Comparison of ENCODE assay signal across 1 cellular context in the genomic region with DNA sequence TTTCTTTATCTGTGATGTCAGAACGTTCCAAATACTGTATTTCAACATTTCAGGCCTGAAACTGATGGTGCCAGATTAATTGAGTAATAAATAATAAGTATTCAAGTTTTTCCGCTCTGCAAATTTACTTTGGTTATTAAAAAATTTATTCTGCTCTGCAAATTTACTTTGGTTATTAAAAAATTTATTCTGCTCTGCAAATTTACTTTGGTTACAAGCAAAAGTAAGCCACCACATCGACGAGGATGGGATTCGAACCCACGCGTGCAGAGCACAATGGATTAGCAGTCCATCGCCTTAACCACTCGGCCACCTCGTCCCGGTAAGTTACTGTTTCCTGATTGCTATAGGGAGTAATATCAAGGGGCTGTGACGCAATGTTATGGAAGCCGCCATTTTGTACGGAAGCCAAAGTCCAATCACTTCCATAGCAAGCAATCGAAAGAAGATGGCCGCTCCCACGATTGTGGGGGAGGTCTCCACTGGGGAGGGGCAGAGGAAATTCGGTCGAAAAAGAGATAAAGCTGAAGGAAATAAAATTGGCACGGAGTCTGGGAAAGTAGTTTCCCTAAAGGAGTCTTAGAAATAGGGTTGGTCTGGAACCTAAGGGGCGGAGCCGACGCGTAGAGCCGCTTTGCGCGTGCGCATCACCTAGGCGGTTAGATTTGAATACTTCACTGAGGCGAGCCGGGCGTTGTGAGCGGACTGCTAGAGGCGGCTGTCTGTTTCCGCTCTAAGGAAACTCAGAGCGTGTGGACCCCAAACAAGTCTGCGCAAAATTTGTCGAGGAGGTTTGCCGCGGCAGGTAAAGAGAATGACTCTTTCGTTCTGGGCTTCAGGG.
TF ChIP-seq lines count a peak whose summit lies in the region.

A gene with protein sequence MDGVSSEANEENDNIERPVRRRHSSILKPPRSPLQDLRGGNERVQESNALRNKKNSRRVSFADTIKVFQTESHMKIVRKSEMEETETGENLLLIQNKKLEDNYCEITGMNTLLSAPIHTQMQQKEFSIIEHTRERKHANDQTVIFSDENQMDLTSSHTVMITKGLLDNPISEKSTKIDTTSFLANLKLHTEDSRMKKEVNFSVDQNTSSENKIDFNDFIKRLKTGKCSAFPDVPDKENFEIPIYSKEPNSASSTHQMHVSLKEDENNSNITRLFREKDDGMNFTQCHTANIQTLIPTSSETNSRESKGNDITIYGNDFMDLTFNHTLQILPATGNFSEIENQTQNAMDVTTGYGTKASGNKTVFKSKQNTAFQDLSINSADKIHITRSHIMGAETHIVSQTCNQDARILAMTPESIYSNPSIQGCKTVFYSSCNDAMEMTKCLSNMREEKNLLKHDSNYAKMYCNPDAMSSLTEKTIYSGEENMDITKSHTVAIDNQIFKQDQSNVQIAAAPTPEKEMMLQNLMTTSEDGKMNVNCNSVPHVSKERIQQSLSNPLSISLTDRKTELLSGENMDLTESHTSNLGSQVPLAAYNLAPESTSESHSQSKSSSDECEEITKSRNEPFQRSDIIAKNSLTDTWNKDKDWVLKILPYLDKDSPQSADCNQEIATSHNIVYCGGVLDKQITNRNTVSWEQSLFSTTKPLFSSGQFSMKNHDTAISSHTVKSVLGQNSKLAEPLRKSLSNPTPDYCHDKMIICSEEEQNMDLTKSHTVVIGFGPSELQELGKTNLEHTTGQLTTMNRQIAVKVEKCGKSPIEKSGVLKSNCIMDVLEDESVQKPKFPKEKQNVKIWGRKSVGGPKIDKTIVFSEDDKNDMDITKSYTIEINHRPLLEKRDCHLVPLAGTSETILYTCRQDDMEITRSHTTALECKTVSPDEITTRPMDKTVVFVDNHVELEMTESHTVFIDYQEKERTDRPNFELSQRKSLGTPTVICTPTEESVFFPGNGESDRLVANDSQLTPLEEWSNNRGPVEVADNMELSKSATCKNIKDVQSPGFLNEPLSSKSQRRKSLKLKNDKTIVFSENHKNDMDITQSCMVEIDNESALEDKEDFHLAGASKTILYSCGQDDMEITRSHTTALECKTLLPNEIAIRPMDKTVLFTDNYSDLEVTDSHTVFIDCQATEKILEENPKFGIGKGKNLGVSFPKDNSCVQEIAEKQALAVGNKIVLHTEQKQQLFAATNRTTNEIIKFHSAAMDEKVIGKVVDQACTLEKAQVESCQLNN (N-terminal part only) (plus strand): TSS at position 662 of the 841 bp plus-strand sequence. CDS start 8,683 bp downstream, outside the sequence.

TF ChIP-seq in K562, 482 proteins besides CTCF, POLR2A, EP300 and RAD21 (continued from another document and continues in another):
- 0 out of 2 replicates have a peak, but pooled peaks have one; percentile 35 for TF ChIP-seq ZNF431 (CRISPR knock-in tag; IDR thresholded peaks at IDR 0.05)
- TF ChIP-seq, protein P1, sequence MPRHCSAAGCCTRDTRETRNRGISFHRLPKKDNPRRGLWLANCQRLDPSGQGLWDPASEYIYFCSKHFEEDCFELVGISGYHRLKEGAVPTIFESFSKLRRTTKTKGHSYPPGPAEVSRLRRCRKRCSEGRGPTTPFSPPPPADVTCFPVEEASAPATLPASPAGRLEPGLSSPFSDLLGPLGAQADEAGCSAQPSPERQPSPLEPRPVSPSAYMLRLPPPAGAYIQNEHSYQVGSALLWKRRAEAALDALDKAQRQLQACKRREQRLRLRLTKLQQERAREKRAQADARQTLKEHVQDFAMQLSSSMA (CRISPR knock-in tag; IDR thresholded peaks at IDR 0.05) = no peak
- TF ChIP-seq, protein P2, sequence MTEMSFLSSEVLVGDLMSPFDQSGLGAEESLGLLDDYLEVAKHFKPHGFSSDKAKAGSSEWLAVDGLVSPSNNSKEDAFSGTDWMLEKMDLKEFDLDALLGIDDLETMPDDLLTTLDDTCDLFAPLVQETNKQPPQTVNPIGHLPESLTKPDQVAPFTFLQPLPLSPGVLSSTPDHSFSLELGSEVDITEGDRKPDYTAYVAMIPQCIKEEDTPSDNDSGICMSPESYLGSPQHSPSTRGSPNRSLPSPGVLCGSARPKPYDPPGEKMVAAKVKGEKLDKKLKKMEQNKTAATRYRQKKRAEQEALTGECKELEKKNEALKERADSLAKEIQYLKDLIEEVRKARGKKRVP (CRISPR knock-in tag; IDR thresholded peaks at IDR 0.05) = peak; percentile 93
- no peak; the same call in 1 of the 2 replicates for TF ChIP-seq XRCC3 (IDR thresholded peaks at IDR 0.05)
- TF ChIP-seq, protein P3, sequence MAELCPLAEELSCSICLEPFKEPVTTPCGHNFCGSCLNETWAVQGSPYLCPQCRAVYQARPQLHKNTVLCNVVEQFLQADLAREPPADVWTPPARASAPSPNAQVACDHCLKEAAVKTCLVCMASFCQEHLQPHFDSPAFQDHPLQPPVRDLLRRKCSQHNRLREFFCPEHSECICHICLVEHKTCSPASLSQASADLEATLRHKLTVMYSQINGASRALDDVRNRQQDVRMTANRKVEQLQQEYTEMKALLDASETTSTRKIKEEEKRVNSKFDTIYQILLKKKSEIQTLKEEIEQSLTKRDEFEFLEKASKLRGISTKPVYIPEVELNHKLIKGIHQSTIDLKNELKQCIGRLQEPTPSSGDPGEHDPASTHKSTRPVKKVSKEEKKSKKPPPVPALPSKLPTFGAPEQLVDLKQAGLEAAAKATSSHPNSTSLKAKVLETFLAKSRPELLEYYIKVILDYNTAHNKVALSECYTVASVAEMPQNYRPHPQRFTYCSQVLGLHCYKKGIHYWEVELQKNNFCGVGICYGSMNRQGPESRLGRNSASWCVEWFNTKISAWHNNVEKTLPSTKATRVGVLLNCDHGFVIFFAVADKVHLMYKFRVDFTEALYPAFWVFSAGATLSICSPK (IDR thresholded peaks at IDR 0.05; ENCODE audit: borderline replicate concordance) = 0 out of 2 replicates have a peak, but pooled peaks have one; percentile 43
- TF ChIP-seq NCOA4 (IDR thresholded peaks at IDR 0.05; ENCODE audit: partially characterized antibody) = no peak
- TF ChIP-seq, protein P4, sequence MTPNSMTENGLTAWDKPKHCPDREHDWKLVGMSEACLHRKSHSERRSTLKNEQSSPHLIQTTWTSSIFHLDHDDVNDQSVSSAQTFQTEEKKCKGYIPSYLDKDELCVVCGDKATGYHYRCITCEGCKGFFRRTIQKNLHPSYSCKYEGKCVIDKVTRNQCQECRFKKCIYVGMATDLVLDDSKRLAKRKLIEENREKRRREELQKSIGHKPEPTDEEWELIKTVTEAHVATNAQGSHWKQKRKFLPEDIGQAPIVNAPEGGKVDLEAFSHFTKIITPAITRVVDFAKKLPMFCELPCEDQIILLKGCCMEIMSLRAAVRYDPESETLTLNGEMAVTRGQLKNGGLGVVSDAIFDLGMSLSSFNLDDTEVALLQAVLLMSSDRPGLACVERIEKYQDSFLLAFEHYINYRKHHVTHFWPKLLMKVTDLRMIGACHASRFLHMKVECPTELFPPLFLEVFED (CRISPR knock-in tag; conservative IDR thresholded peaks at IDR 0.05) = no peak
- TF ChIP-seq PTRF (tag; IDR thresholded peaks at IDR 0.05) = no peak
- no peak for TF ChIP-seq FUS (optimal IDR thresholded peaks at IDR 0.05; ENCODE audit: low read depth, low read length)
- no peak for TF ChIP-seq HNRNPH1 (optimal IDR thresholded peaks at IDR 0.05; ENCODE audit: low read depth, low read length)
- no peak for TF ChIP-seq HDGF (IDR thresholded peaks at IDR 0.05)
- no peak for TF ChIP-seq CBX1 (IDR thresholded peaks at IDR 0.05; ENCODE audit: low read depth)
- TF ChIP-seq, protein P5, sequence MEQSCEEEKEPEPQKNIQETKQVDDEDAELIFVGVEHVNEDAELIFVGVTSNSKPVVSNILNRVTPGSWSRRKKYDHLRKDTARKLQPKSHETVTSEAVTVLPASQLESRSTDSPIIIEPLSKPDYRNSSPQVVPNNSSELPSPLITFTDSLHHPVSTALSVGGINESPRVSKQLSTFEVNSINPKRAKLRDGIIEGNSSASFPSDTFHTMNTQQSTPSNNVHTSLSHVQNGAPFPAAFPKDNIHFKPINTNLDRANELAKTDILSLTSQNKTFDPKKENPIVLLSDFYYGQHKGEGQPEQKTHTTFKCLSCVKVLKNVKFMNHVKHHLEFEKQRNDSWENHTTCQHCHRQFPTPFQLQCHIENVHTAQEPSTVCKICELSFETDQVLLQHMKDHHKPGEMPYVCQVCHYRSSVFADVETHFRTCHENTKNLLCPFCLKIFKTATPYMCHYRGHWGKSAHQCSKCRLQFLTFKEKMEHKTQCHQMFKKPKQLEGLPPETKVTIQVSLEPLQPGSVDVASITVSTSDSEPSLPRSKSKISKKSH (CRISPR knock-in tag; IDR thresholded peaks at IDR 0.05) = no peak
- TF ChIP-seq, protein P6, sequence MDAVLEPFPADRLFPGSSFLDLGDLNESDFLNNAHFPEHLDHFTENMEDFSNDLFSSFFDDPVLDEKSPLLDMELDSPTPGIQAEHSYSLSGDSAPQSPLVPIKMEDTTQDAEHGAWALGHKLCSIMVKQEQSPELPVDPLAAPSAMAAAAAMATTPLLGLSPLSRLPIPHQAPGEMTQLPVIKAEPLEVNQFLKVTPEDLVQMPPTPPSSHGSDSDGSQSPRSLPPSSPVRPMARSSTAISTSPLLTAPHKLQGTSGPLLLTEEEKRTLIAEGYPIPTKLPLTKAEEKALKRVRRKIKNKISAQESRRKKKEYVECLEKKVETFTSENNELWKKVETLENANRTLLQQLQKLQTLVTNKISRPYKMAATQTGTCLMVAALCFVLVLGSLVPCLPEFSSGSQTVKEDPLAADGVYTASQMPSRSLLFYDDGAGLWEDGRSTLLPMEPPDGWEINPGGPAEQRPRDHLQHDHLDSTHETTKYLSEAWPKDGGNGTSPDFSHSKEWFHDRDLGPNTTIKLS (IDR thresholded peaks at IDR 0.05; ENCODE audit: borderline replicate concordance, low read depth) = 0 out of 2 replicates have a peak, but pooled peaks have one; percentile 52
- TF ChIP-seq, protein P7, sequence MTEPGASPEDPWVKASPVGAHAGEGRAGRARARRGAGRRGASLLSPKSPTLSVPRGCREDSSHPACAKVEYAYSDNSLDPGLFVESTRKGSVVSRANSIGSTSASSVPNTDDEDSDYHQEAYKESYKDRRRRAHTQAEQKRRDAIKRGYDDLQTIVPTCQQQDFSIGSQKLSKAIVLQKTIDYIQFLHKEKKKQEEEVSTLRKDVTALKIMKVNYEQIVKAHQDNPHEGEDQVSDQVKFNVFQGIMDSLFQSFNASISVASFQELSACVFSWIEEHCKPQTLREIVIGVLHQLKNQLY (CRISPR knock-in tag; conservative IDR thresholded peaks at IDR 0.05) = no peak
- TF ChIP-seq CHD1 (IDR thresholded peaks at IDR 0.05; ENCODE audit: low read length) = no peak
- TF ChIP-seq PHB (CRISPR knock-in tag; IDR thresholded peaks at IDR 0.05) = no peak
- no peak for TF ChIP-seq HDAC6 (IDR thresholded peaks at IDR 0.05; ENCODE audit: low read depth, low read length)
- TF ChIP-seq, protein P8, sequence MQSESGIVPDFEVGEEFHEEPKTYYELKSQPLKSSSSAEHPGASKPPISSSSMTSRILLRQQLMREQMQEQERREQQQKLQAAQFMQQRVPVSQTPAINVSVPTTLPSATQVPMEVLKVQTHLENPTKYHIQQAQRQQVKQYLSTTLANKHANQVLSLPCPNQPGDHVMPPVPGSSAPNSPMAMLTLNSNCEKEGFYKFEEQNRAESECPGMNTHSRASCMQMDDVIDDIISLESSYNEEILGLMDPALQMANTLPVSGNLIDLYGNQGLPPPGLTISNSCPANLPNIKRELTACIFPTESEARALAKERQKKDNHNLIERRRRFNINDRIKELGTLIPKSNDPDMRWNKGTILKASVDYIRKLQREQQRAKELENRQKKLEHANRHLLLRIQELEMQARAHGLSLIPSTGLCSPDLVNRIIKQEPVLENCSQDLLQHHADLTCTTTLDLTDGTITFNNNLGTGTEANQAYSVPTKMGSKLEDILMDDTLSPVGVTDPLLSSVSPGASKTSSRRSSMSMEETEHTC (IDR thresholded peaks at IDR 0.05) = no peak
- TF ChIP-seq, protein P9, sequence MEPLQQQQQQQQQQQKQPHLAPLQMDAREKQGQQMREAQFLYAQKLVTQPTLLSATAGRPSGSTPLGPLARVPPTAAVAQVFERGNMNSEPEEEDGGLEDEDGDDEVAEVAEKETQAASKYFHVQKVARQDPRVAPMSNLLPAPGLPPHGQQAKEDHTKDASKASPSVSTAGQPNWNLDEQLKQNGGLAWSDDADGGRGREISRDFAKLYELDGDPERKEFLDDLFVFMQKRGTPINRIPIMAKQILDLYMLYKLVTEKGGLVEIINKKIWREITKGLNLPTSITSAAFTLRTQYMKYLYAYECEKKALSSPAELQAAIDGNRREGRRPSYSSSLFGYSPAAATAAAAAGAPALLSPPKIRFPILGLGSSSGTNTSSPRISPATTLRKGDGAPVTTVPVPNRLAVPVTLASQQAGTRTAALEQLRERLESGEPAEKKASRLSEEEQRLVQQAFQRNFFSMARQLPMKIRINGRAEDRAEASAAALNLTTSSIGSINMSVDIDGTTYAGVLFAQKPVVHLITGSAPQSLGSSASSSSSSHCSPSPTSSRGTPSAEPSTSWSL (CRISPR knock-in tag; IDR thresholded peaks at IDR 0.05; ENCODE audit: borderline replicate concordance) = no peak
- TF ChIP-seq NR2F6 (CRISPR knock-in tag; IDR thresholded peaks at IDR 0.05) = peak; percentile 12; the same call in 1 of the 2 replicates
- TF ChIP-seq, protein P10, sequence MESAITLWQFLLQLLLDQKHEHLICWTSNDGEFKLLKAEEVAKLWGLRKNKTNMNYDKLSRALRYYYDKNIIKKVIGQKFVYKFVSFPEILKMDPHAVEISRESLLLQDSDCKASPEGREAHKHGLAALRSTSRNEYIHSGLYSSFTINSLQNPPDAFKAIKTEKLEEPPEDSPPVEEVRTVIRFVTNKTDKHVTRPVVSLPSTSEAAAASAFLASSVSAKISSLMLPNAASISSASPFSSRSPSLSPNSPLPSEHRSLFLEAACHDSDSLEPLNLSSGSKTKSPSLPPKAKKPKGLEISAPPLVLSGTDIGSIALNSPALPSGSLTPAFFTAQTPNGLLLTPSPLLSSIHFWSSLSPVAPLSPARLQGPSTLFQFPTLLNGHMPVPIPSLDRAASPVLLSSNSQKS (CRISPR knock-in tag; IDR thresholded peaks at IDR 0.05) = no peak
- no peak for TF ChIP-seq IFI16 (CRISPR knock-in tag; IDR thresholded peaks at IDR 0.05)
- TF ChIP-seq NR2C1 (IDR thresholded peaks at IDR 0.05) = peak; percentile 83
- peak; percentile 77 for TF ChIP-seq NR2C1 (tag; IDR thresholded peaks at IDR 0.05)
